12 cellular contexts compared by ENCODE assay signal in the genomic region with DNA sequence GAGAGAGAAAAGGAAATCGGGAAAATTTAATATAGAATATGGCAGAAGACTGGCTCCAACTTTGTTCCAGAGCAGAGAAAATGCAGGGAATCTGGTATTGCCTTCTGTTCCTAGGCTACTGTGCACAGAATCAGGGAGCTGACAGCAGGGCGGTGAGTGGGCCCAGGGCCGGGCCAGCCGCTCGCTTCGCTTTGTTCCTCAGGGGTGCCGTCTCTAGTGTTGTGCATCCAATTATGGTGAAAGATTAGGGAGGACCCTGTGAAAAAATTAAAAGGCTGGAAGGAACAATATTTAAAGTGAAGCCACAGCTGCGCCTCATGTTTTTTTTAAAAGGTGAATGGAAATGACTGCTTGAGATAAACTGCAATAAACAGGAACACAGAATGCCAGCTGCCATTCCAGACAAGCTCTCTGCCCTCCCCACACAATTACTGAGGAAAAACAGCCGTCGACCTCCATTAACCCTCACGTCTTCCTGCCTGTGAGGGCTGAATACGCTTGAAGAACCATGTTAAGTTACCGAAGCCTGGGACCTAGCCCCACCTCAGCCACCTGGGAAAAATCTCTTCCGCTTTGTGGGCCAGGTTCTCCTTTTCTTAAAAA. TPM values are rescaled to one million over a fixed set of nuclear protein-coding genes. Genes with fewer than 3 reads are reported as not detected.
DNase-seq lines count a peak whose midpoint lies in the region; ATAC-seq and TF ChIP-seq lines count a peak whose summit lies in the region.
"Had no signal": no experiment of that assay in that cellular context is flagged by ENCODE, and none has a peak within 500 bp of the region (broad histone marks: within the 10 kb centered on the region; RNA-seq: fewer than 3 reads in every experiment).

No MANE protein-coding gene starts in this region.

- TF ChIP-seq EP300 in tibial nerve (IDR thresholded peaks at IDR 0.05), result no peak

- H3K4me1 ChIP-seq in tibial nerve, result peaks cover 0 to 55% (median 12%) of the 10 kb centered on the region in 4 donors
- H3K4me1 ChIP-seq: pancreas had no signal

- no peak for TF ChIP-seq CTCF in tibial nerve (IDR thresholded peaks at IDR 0.05)

- H3K9me3 Mint-ChIP-seq in memory B cell, result no peaks in the 10 kb centered on the region
- H3K9me3 Mint-ChIP-seq: activated naive CD4-positive, alpha-beta T cell treated with anti-CD3 and anti-CD28 coated beads, Interleukin-2, amount 50 U/mL, for 24 hours had no signal

- peaks cover 7% of the 10 kb centered on the region for H3K4me1 Mint-ChIP-seq in memory B cell

- no peaks in the 10 kb centered on the region for H3K9me3 ChIP-seq in tibial nerve
- H3K9me3 ChIP-seq: pancreas had no signal

- H3K36me3 Mint-ChIP-seq in memory B cell, result no peaks in the 10 kb centered on the region
- H3K36me3 Mint-ChIP-seq: activated naive CD4-positive, alpha-beta T cell treated with anti-CD3 and anti-CD28 coated beads, Interleukin-2, amount 50 U/mL, for 24 hours had no signal

- H3K27ac ChIP-seq in tibial nerve, result peak overlapping the region in 3 of 4 donors; percentile 8 to 93 (median 65)
- H3K27ac ChIP-seq: HL-60, pancreas had no signal

- no peak overlapping the region for H3K27ac Mint-ChIP-seq in memory B cell
- H3K27ac Mint-ChIP-seq: activated naive CD4-positive, alpha-beta T cell treated with anti-CD3 and anti-CD28 coated beads, Interleukin-2, amount 50 U/mL, for 24 hours had no signal

- ATAC-seq in memory B cell (ENCODE audit: low read depth), result peak; percentile 34
- ATAC-seq in HG02798 (IDR thresholded peaks at IDR 0.05; ENCODE audit: poor library complexity, unreplicated experiment), result no peak
- ATAC-seq: pancreas had no signal

- no peak for TF ChIP-seq POLR2A in tibial nerve (IDR thresholded peaks at IDR 0.05)

- WGBS in tibial nerve, 2 donors, result 57 to 63% methylated on average over 14 of the region's 14 CpGs

- H3K27me3 Mint-ChIP-seq in memory B cell, result peaks cover 6% of the 10 kb centered on the region

- no peak overlapping the region for H3K4me3 Mint-ChIP-seq in memory B cell
- H3K4me3 Mint-ChIP-seq: activated naive CD4-positive, alpha-beta T cell treated with anti-CD3 and anti-CD28 coated beads, Interleukin-2, amount 50 U/mL, for 24 hours had no signal

- no peak overlapping the region for H3K4me3 ChIP-seq in tibial nerve
- H3K4me3 ChIP-seq: pancreas had no signal

- DNase-seq in NCI-H1417 (lab: John Stamatoyannopoulos, UW) (peak in 2 of 3 experiments; percentile 70 to 84), NCI-H1417 treated with DMSO at 0.1 percent for 48 hours (lab: John Stamatoyannopoulos, UW) (no peak), astrocyte of the hippocampus (ENCODE audit: low read depth, low spot score) (peak; percentile 42), memory B cell (ENCODE audit: low spot score in 2 of 2) (no peak), tibial nerve (ENCODE audit: low spot score in 2 of 2) (no peak), NCI-H446 (lab: John Stamatoyannopoulos, UW) (no peak)
- DNase-seq in stimulated activated CD4-positive, alpha-beta T cell treated with anti-CD3 and anti-CD28 coated beads, Interleukin-4, amount 100 ng/mL, for 24 hours, result no peak
- DNase-seq: NCI-H1694, pancreas had no signal

- no peaks in the 10 kb centered on the region for H3K36me3 ChIP-seq in tibial nerve
- H3K36me3 ChIP-seq: pancreas had no signal

- no peaks in the 10 kb centered on the region for H3K27me3 ChIP-seq in tibial nerve
- H3K27me3 ChIP-seq: pancreas had no signal

RNA-seq across cellular contexts. Expression of gene SCHIP1, which starts 16.9 kb away (rescaled TPM):
- 10 to 100 TPM; 12.6 to 36.0 (median 27.5) TPM for total RNA-seq in tibial nerve

Comparison
In these comparisons a context has a peak if more than half of its experiments do, and no peak if none do; other contexts are left out.
1. DNase-seq: peak in NCI-H1417 (2 of 3) and astrocyte of the hippocampus (single experiment); none in NCI-H1417 treated with DMSO at 0.1 percent for 48 hours (single experiment), memory B cell (0 of 2), tibial nerve (0 of 2), NCI-H446 (0 of 2) and stimulated activated CD4-positive, alpha-beta T cell treated with anti-CD3 and anti-CD28 coated beads, Interleukin-4, amount 100 ng/mL, for 24 hours (single experiment).